13 cellular contexts compared by ENCODE assay signal in genomic region chr11:1509626-1510255, GRCh38. TPM values are rescaled to one million over a fixed set of nuclear protein-coding genes. Genes with fewer than 3 reads are reported as not detected.
DNase-seq lines count a peak whose midpoint lies in the region; ATAC-seq and TF ChIP-seq lines count a peak whose summit lies in the region.
"Had no signal": no experiment of that assay in that cellular context is flagged by ENCODE, and none has a peak within 500 bp of the region (broad histone marks: within the 10 kb centered on the region; RNA-seq: fewer than 3 reads in every experiment).

No MANE protein-coding gene starts in this region.

- no peaks in the 10 kb centered on the region for H3K9me3 Mint-ChIP-seq in activated naive CD4-positive, alpha-beta T cell treated with anti-CD3 and anti-CD28 coated beads, Interleukin-2, amount 50 U/mL, for 72 hours
- H3K9me3 Mint-ChIP-seq in activated naive CD4-positive, alpha-beta T cell treated with anti-CD3 and anti-CD28 coated beads for 36 hours, result no peaks in the 10 kb centered on the region
- no peaks in the 10 kb centered on the region for H3K9me3 Mint-ChIP-seq in effector memory CD8-positive, alpha-beta T cell
- H3K9me3 Mint-ChIP-seq: CD4-positive, alpha-beta T cell had no signal

- H3K27ac Mint-ChIP-seq in activated naive CD4-positive, alpha-beta T cell treated with anti-CD3 and anti-CD28 coated beads, Interleukin-2, amount 50 U/mL, for 72 hours, result peak overlapping the region; percentile 32 to 53
- H3K27ac Mint-ChIP-seq in activated naive CD4-positive, alpha-beta T cell treated with anti-CD3 and anti-CD28 coated beads for 36 hours, result no peak overlapping the region
- no peak overlapping the region for H3K27ac Mint-ChIP-seq in T-helper 17 cell
- peak overlapping the region; percentile 38 to 72 for H3K27ac Mint-ChIP-seq in effector memory CD8-positive, alpha-beta T cell
- H3K27ac Mint-ChIP-seq: CD4-positive, alpha-beta T cell had no signal

- H3K36me3 ChIP-seq in sigmoid colon (no peaks in the 10 kb centered on the region), BE2C (no peaks in the 10 kb centered on the region)

- CTCF ChIA-PET in activated naive CD4-positive, alpha-beta T cell treated with anti-CD3 and anti-CD28 coated beads for 36 hours (lab: Charles Lee), result no interaction called here

- H3K4me1 Mint-ChIP-seq in activated naive CD4-positive, alpha-beta T cell treated with anti-CD3 and anti-CD28 coated beads for 36 hours (ENCODE audit: low read depth), result peaks cover 38% of the 10 kb centered on the region
- H3K4me1 Mint-ChIP-seq in T-helper 17 cell, result peaks cover 41% of the 10 kb centered on the region
- H3K4me1 Mint-ChIP-seq in effector memory CD8-positive, alpha-beta T cell (ENCODE audit: low read depth in 2 of 2), result peaks cover 59 to 61% of the 10 kb centered on the region in 2 donors

- TF ChIP-seq CTCF in sigmoid colon (IDR thresholded peaks at IDR 0.05), result no peak
- TF ChIP-seq CTCF in BE2C (IDR thresholded peaks at IDR 0.05; ENCODE audit: low read depth, low read length), result no peak

- TF ChIP-seq EP300 in sigmoid colon (IDR thresholded peaks at IDR 0.05), result no peak

- H3K4me3 ChIP-seq in sigmoid colon (no peak overlapping the region), BE2C (ENCODE audit: low read depth, low read length) (no peak overlapping the region)

- ATAC-seq in activated naive CD4-positive, alpha-beta T cell treated with anti-CD3 and anti-CD28 coated beads, Interleukin-2, amount 50 U/mL, for 72 hours, result no peak
- ATAC-seq in T-helper 17 cell (no peak), HG02571 (IDR thresholded peaks at IDR 0.05; ENCODE audit: unreplicated experiment) (no peak), HG03469 (IDR thresholded peaks at IDR 0.05; ENCODE audit: unreplicated experiment) (no peak)
- ATAC-seq in effector memory CD8-positive, alpha-beta T cell (replicated peaks), result no peak

- no peaks in the 10 kb centered on the region for H3K27me3 ChIP-seq in sigmoid colon
- H3K27me3 ChIP-seq in BE2C, result no peaks in the 10 kb centered on the region

- peak overlapping the region in 3 of 4 donors; percentile 34 to 63 (median 49) for H3K27ac ChIP-seq in sigmoid colon

- no peaks in the 10 kb centered on the region for H3K27me3 Mint-ChIP-seq in activated naive CD4-positive, alpha-beta T cell treated with anti-CD3 and anti-CD28 coated beads for 36 hours (ENCODE audit: low read depth)
- no peaks in the 10 kb centered on the region for H3K27me3 Mint-ChIP-seq in T-helper 17 cell
- H3K27me3 Mint-ChIP-seq in effector memory CD8-positive, alpha-beta T cell, result no peaks in the 10 kb centered on the region
- H3K27me3 Mint-ChIP-seq: CD4-positive, alpha-beta T cell had no signal

- TF ChIP-seq POLR2A in sigmoid colon (IDR thresholded peaks at IDR 0.05), result no peak

- H3K4me1 ChIP-seq in sigmoid colon, result peaks cover 0 to 74% (median 56%) of the 10 kb centered on the region in 4 donors
- no peaks in the 10 kb centered on the region for H3K4me1 ChIP-seq in BE2C

- WGBS in sigmoid colon, 2 donors, result 90 to 92% methylated on average over 20 of the region's 20 CpGs

- H3K36me3 Mint-ChIP-seq in activated naive CD4-positive, alpha-beta T cell treated with anti-CD3 and anti-CD28 coated beads, Interleukin-2, amount 50 U/mL, for 72 hours, result no peaks in the 10 kb centered on the region
- H3K36me3 Mint-ChIP-seq in activated naive CD4-positive, alpha-beta T cell treated with anti-CD3 and anti-CD28 coated beads for 36 hours (ENCODE audit: low read depth), result no peaks in the 10 kb centered on the region
- H3K36me3 Mint-ChIP-seq in T-helper 17 cell (ENCODE audit: low read depth), result no peaks in the 10 kb centered on the region
- H3K36me3 Mint-ChIP-seq in effector memory CD8-positive, alpha-beta T cell (ENCODE audit: insufficient read depth), result peaks cover 20% of the 10 kb centered on the region

- intact Hi-C loops in activated naive CD4-positive, alpha-beta T cell treated with anti-CD3 and anti-CD28 coated beads for 36 hours (cut with micrococcal nuclease), result loop anchor here (10.0 kb wide), 2 partner anchors 205 to 395 kb away; partner anchors contain the start of gene TOLLIP
- intact Hi-C loops in sigmoid colon (cut with DNase I), result loop anchor here (10.0 kb wide), 1 partner anchor 205 kb away; the partner anchor contains the start of gene TOLLIP

- DNase-seq in activated naive CD4-positive, alpha-beta T cell treated with anti-CD3 and anti-CD28 coated beads, Interleukin-2, amount 50 U/mL, for 72 hours (ENCODE audit: low spot score in 2 of 2), result no peak
- no peak for DNase-seq in activated naive CD4-positive, alpha-beta T cell treated with anti-CD3 and anti-CD28 coated beads for 36 hours
- DNase-seq in T-helper 17 cell (no peak), sigmoid colon (no peak), BE2C (no peak)
- DNase-seq in effector memory CD8-positive, alpha-beta T cell, result no peak
- DNase-seq: Calu3; CD4-positive, alpha-beta T cell; HCEC 1CT; NCI-H1930; NCI-H510A had no signal

- no peak overlapping the region for H3K4me3 Mint-ChIP-seq in activated naive CD4-positive, alpha-beta T cell treated with anti-CD3 and anti-CD28 coated beads for 36 hours
- H3K4me3 Mint-ChIP-seq in T-helper 17 cell, result peak overlapping the region; percentile 49
- peak overlapping the region in 1 of 2 donors; percentile 32 for H3K4me3 Mint-ChIP-seq in effector memory CD8-positive, alpha-beta T cell
- H3K4me3 Mint-ChIP-seq: CD4-positive, alpha-beta T cell had no signal

- H3K9me3 ChIP-seq in T-helper 17 cell (ENCODE audit: control insufficient read depth, low read length, poor library complexity, severe bottlenecking), result no peaks in the 10 kb centered on the region
- H3K9me3 ChIP-seq in sigmoid colon, result no peaks in the 10 kb centered on the region
- no peaks in the 10 kb centered on the region for H3K9me3 ChIP-seq in BE2C

RNA-seq across cellular contexts. Expression of gene MOB2, which starts 23.2 kb away (rescaled TPM):
- total RNA-seq in activated naive CD4-positive, alpha-beta T cell treated with anti-CD3 and anti-CD28 coated beads, Interleukin-2, amount 50 U/mL, for 72 hours, result 10 to 100 TPM; 17.7 to 23.2 TPM
- 10 to 100 TPM; 12.4 to 14.1 TPM for total RNA-seq in activated naive CD4-positive, alpha-beta T cell treated with anti-CD3 and anti-CD28 coated beads for 36 hours
- total RNA-seq in T-helper 17 cell (10 to 100 TPM; 65.0 to 65.7 TPM), sigmoid colon (10 to 100 TPM; 68.6 to 88.9 (median 71.5) TPM)
- polyA plus RNA-seq in sigmoid colon, result 10 to 100 TPM; 46.2 to 55.0 (median 53.5) TPM
- polyA plus RNA-seq in BE2C (2012; ENCODE audit: insufficient read depth, insufficient read length, low read depth), result 46.1 TPM

Comparison
In these comparisons a context has a peak if more than half of its experiments do, and no peak if none do; other contexts are left out.
1. H3K27ac Mint-ChIP-seq: peak in activated naive CD4-positive, alpha-beta T cell treated with anti-CD3 and anti-CD28 coated beads, Interleukin-2, amount 50 U/mL, for 72 hours (2 of 2) and effector memory CD8-positive, alpha-beta T cell (2 of 2); none in activated naive CD4-positive, alpha-beta T cell treated with anti-CD3 and anti-CD28 coated beads for 36 hours (single experiment) and T-helper 17 cell (single experiment).